9 cellular contexts compared by ENCODE assay signal in genomic region chr10:79246606-79247275, GRCh38.
DNase-seq lines count a peak whose midpoint lies in the region; ATAC-seq and TF ChIP-seq lines count a peak whose summit lies in the region.
"Had no signal": no experiment of that assay in that cellular context is flagged by ENCODE, and none has a peak within 500 bp of the region (broad histone marks: within the 10 kb centered on the region; RNA-seq: fewer than 3 reads in every experiment).

No MANE protein-coding gene starts in this region.

- H3K4me2 ChIP-seq in SK-N-SH (peak overlapping the region; percentile 41; the same call in 1 of the 2 replicates), PC-9 (no peak overlapping the region)

- H3K9me3 ChIP-seq in SK-N-SH (no peaks in the 10 kb centered on the region), PC-9 (ENCODE audit: insufficient read depth, low read depth) (no peaks in the 10 kb centered on the region)

- H3K4me3 ChIP-seq in SK-N-SH (ENCODE audit: low read depth in 2 of 2, low read length in 1 of 2) (no peak overlapping the region), PC-9 (no peak overlapping the region)

- H3K36me3 Mint-ChIP-seq in glutamatergic neuron (ENCODE audit: unreplicated experiment): peaks cover 10% of the 10 kb centered on the region

- peak; percentile 42 for DNase-seq in COLO829 (ENCODE audit: low spot score)
- peak; percentile 71 for DNase-seq in SK-N-SH
- DNase-seq in glutamatergic neuron: no peak
- DNase-seq in retina: peak; percentile 26
- no peak for DNase-seq in NCI-H2107 treated with DMSO at 0.1 percent for 48 hours (lab: John Stamatoyannopoulos, UW; ENCODE audit: unreplicated experiment)
- DNase-seq in PC-9: no peak
- no peak for DNase-seq in DMS79 (lab: John Stamatoyannopoulos, UW)
- DNase-seq: stimulated activated CD8-positive, alpha-beta memory T cell treated with anti-CD3 and anti-CD28 coated beads, Interleukin-4, amount 100 ng/mL, for 48 hours had no signal

- H3K36me3 ChIP-seq in SK-N-SH (replicated peaks in 1 of 2; ENCODE audit: control insufficient read depth in 1 of 2, insufficient read depth in 2 of 2, low read length in 1 of 2) (no peaks in the 10 kb centered on the region), PC-9 (ENCODE audit: low read depth) (no peaks in the 10 kb centered on the region)

- POLR2A ChIA-PET in SK-N-SH (lab: Yijun Ruan, JAX): interaction anchor here (0.7 to 12.6 kb wide), 8 partner anchors 9 to 199 kb away, joined by 3 to 237 read pairs (median 6); partner anchors contain the start of gene ZCCHC24
- POLR2A ChIA-PET in PC-9 (lab: Charles Lee; ENCODE audit: unreplicated experiment): interaction anchor here (0.6 kb wide), 1 partner anchor 1206 kb away, joined by 3 read pairs; no protein-coding TSS in a partner anchor

- H3K27ac Mint-ChIP-seq in glutamatergic neuron (ENCODE audit: unreplicated experiment): no peak overlapping the region

- TF ChIP-seq CTCF in SK-N-SH (IDR thresholded peaks at IDR 0.05) (no peak), glutamatergic neuron (IDR thresholded peaks at IDR 0.05; ENCODE audit: partially characterized antibody, unreplicated experiment) (no peak), PC-9 (conservative IDR thresholded peaks at IDR 0.05) (no peak)

- 82% methylated on average over 5 of the region's 14 CpGs for WGBS in SK-N-SH (ENCODE audit: low lambda C conversion rate)

- ATAC-seq in GM18868 (IDR thresholded peaks at IDR 0.05; ENCODE audit: unreplicated experiment): no peak

- H4K20me1 ChIP-seq in SK-N-SH (ENCODE audit: insufficient read depth) (peaks cover 81% of the 10 kb centered on the region), PC-9 (ENCODE audit: insufficient read depth) (no peaks in the 10 kb centered on the region; the same call in none of the 2 replicates)

- no peak for TF ChIP-seq EP300 in SK-N-SH (IDR thresholded peaks at IDR 0.05; ENCODE audit: borderline replicate concordance in 1 of 2, low read depth in 1 of 2, low read length in 1 of 2)

- H3K27me3 Mint-ChIP-seq in glutamatergic neuron (ENCODE audit: unreplicated experiment): peaks cover 41% of the 10 kb centered on the region

- peak overlapping the region; percentile 19; the same call in 1 of the 2 replicates for H3K9ac ChIP-seq in SK-N-SH

- H3K9me2 ChIP-seq in SK-N-SH (no peaks in the 10 kb centered on the region), PC-9 (ENCODE audit: insufficient read depth) (no peaks in the 10 kb centered on the region)

- CTCF ChIA-PET in SK-N-SH (lab: Yijun Ruan, JAX): interaction anchor here (0.6 to 1.5 kb wide), 9 partner anchors 11 to 100 kb away, joined by 3 to 6 read pairs (median 4); partner anchors contain the start of gene PPIF
- CTCF ChIA-PET in PC-9 (lab: Charles Lee): no interaction called here

- H2AFZ ChIP-seq in SK-N-SH (ENCODE audit: low read depth) (no peak overlapping the region), PC-9 (no peak overlapping the region)

- peaks cover 31% of the 10 kb centered on the region for H3K9me3 Mint-ChIP-seq in glutamatergic neuron (ENCODE audit: unreplicated experiment)

- H3K4me1 Mint-ChIP-seq in glutamatergic neuron (ENCODE audit: low read depth, unreplicated experiment): peaks cover 43% of the 10 kb centered on the region

- peaks cover 88% of the 10 kb centered on the region for H3K79me2 ChIP-seq in SK-N-SH (ENCODE audit: insufficient read depth)
- peaks cover 15% of the 10 kb centered on the region; the same call in 1 of the 2 replicates for H3K79me2 ChIP-seq in PC-9 (ENCODE audit: low read depth)

- H3F3A ChIP-seq in SK-N-SH (replicated peaks; ENCODE audit: insufficient read depth) (peaks cover 14% of the 10 kb centered on the region), PC-9 (ENCODE audit: insufficient read depth, low read depth) (peaks cover 3% of the 10 kb centered on the region; the same call in 1 of the 2 replicates)

- intact Hi-C loops in PC-9 (cut with micrococcal nuclease; ENCODE audit: unreplicated experiment): no loop called here

- H3K4me3 Mint-ChIP-seq in glutamatergic neuron (ENCODE audit: unreplicated experiment): peak overlapping the region; percentile 98

- H3K27me3 ChIP-seq in SK-N-SH (ENCODE audit: insufficient read depth) (no peaks in the 10 kb centered on the region), PC-9 (ENCODE audit: insufficient read depth, low read depth) (no peaks in the 10 kb centered on the region)

- BruUV-seq in PC-9 (replicated peaks; lab: Mats Ljungman, UMichigan): no TSS peak

- H3K4me1 ChIP-seq in SK-N-SH (ENCODE audit: control insufficient read depth in 1 of 2, insufficient read depth in 2 of 2, low read depth in 1 of 2, low read length in 1 of 2) (peaks cover 46 to 85% of the 10 kb centered on the region in 2 experiments), PC-9 (replicated peaks; ENCODE audit: insufficient read depth) (peaks cover 3% of the 10 kb centered on the region)

- no peak; the same call in 1 of the 2 replicates for TF ChIP-seq RAD21 in SK-N-SH (IDR thresholded peaks at IDR 0.05; ENCODE audit: low read length)

- peak overlapping the region; percentile 43 to 99 for H3K27ac ChIP-seq in SK-N-SH (ENCODE audit: low read depth in 2 of 2, low read length in 1 of 2)
- no peak overlapping the region for H3K27ac ChIP-seq in PC-9

TF ChIP-seq in SK-N-SH, 30 proteins besides CTCF, POLR2A, EP300 and RAD21:
- TF ChIP-seq NFIC (IDR thresholded peaks at IDR 0.05; ENCODE audit: borderline replicate concordance) (no peak), USF1 (IDR thresholded peaks at IDR 0.05; ENCODE audit: borderline replicate concordance, low read depth) (peak; percentile 53; the same call in 1 of the 2 replicates), MAX (IDR thresholded peaks at IDR 0.05; ENCODE audit: low read depth) (peak; percentile 33; the same call in 1 of the 2 replicates), MXI1 (IDR thresholded peaks at IDR 0.05; ENCODE audit: low read depth, low read length) (peak; percentile 47; the same call in 1 of the 2 replicates)

Comparison
In these comparisons a context has a peak if more than half of its experiments do, and no peak if none do; other contexts are left out.
1. DNase-seq: peak in COLO829 (single experiment), SK-N-SH (single experiment) and retina (single experiment); none in glutamatergic neuron (single experiment), NCI-H2107 treated with DMSO at 0.1 percent for 48 hours (single experiment), PC-9 (0 of 2) and DMS79 (single experiment).